ENCODE assay signal across 8 cellular contexts in genomic region chr9:15416880-15417279, GRCh38. TPM values are rescaled to one million over a fixed set of nuclear protein-coding genes. Genes with fewer than 3 reads are reported as not detected.
DNase-seq lines count a peak whose midpoint lies in the region; ATAC-seq and TF ChIP-seq lines count a peak whose summit lies in the region.

No MANE protein-coding gene starts in this region.

- H3K27me3 ChIP-seq in dorsolateral prefrontal cortex (no peaks in the 10 kb centered on the region), osteoblast (ENCODE audit: insufficient read depth, low read length) (no peaks in the 10 kb centered on the region)

- no peaks in the 10 kb centered on the region for H3K36me3 ChIP-seq in osteoblast (ENCODE audit: insufficient read depth, low read length)

- H3K27ac ChIP-seq in dorsolateral prefrontal cortex, result no peak overlapping the region
- H3K27ac ChIP-seq in osteoblast (ENCODE audit: low read depth, low read length), result no peak overlapping the region

- no peaks in the 10 kb centered on the region for H3K79me2 ChIP-seq in osteoblast (ENCODE audit: insufficient read depth, low read length)

- DNase-seq in NCI-H524 (lab: John Stamatoyannopoulos, UW) (peak; percentile 11 to 49), NCI-H524 treated with DMSO at 0.1 percent for 48 hours (lab: John Stamatoyannopoulos, UW) (no peak), T-helper 9 cell (peak; percentile 23), dorsolateral prefrontal cortex (peak in 1 of 10 donors; percentile 15), osteoblast (ENCODE audit: insufficient read length, low spot score, missing footprints) (no peak)

- H3K4me1 ChIP-seq in osteoblast (ENCODE audit: insufficient read depth, low read length), result peaks cover 10% of the 10 kb centered on the region

- intact Hi-C loops in dorsolateral prefrontal cortex (cut with DNase I), result loop anchor here in 1 of 2 donors (2.0 to 10.0 kb wide), 2 partner anchors 140 to 202 kb away; no protein-coding TSS in a partner anchor

- no peak overlapping the region for H3K4me2 ChIP-seq in osteoblast (ENCODE audit: insufficient read depth, low read length)

- H3K4me3 ChIP-seq in dorsolateral prefrontal cortex, result no peak overlapping the region
- no peak overlapping the region for H3K4me3 ChIP-seq in osteoblast (ENCODE audit: insufficient read depth, low read length)

- TF ChIP-seq CTCF in dorsolateral prefrontal cortex (IDR thresholded peaks at IDR 0.05 in 54 of 56, conservative IDR thresholded peaks at IDR 0.05 in 2 of 56; ENCODE audit: low read depth in 1 of 56, partially characterized antibody in 56 of 56), result peak in 47 of 56 donors; percentile 13 to 66 (median 37)
- peak; percentile 50 for TF ChIP-seq CTCF in osteoblast (IDR thresholded peaks at IDR 0.05; ENCODE audit: extremely low read depth, low read depth, low read length)

- no peaks in the 10 kb centered on the region for H4K20me1 ChIP-seq in osteoblast (ENCODE audit: insufficient read depth, low read length)

- peak overlapping the region; percentile 3 for H2AFZ ChIP-seq in osteoblast (ENCODE audit: low read length)

- H3K9me3 ChIP-seq in osteoblast (ENCODE audit: low read depth, low read length), result no peaks in the 10 kb centered on the region

- ATAC-seq in HG02798 (IDR thresholded peaks at IDR 0.05; ENCODE audit: poor library complexity, unreplicated experiment), result peak; percentile 47
- no peak for ATAC-seq in HG03457 (IDR thresholded peaks at IDR 0.05; ENCODE audit: unreplicated experiment)
- no peak for ATAC-seq in HG02840 (IDR thresholded peaks at IDR 0.05; ENCODE audit: low FRiP score, unreplicated experiment)

RNA-seq across cellular contexts. Expression of gene SNAPC3, which starts 5.8 kb away (rescaled TPM):
- total RNA-seq in dorsolateral prefrontal cortex, result 10 to 100 TPM; 39.2 to 70.3 (median 53.8) TPM
- total RNA-seq in osteoblast, result 30.4 TPM in 2 replicates

Comparison
In these comparisons a context has a peak if more than half of its experiments do, and no peak if none do; other contexts are left out.
1. DNase-seq: peak in NCI-H524 (2 of 2) and T-helper 9 cell (single experiment); none in NCI-H524 treated with DMSO at 0.1 percent for 48 hours (single experiment) and osteoblast (single experiment).